Comparison of ENCODE assay signal across 1 cellular context in genomic region chr4:17027495-17027894, GRCh38.
TF ChIP-seq lines count a peak whose summit lies in the region.

No MANE protein-coding gene starts in this region.

TF ChIP-seq in HCT116, 20 proteins besides CTCF, POLR2A, EP300 and RAD21 (continued from another document):
- no peak for TF ChIP-seq REST (IDR thresholded peaks at IDR 0.05; ENCODE audit: low read depth)
